ENCODE assay signal across 17 cellular contexts in the genomic region with DNA sequence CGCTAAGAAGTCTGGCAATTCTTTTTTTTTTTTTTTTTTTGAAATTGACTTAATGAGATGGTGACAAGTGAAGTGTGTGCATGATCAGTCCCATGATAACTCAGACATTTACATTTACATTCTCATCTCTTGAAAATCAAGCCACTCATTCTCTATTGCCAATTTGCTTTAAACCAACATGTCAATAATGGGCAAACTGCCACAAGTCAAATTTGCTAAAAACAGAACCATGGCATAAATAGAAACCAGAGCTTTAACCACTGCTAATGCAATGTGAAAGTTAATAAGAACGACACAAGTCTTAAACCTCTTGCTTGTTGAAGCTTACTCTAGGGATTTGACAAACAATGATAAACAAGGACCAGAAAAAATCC. TPM values are rescaled to one million over a fixed set of nuclear protein-coding genes. Genes with fewer than 3 reads are reported as not detected.
DNase-seq lines count a peak whose midpoint lies in the region; ATAC-seq, FAIRE-seq and TF ChIP-seq lines count a peak whose summit lies in the region.
"Had no signal": no experiment of that assay in that cellular context is flagged by ENCODE, and none has a peak within 500 bp of the region (broad histone marks: within the 10 kb centered on the region; RNA-seq: fewer than 3 reads in every experiment).

No MANE protein-coding gene starts in this region.

- H3K18ac ChIP-seq in neuronal stem cell (ENCODE audit: low read length) = no peak overlapping the region

- no peaks in the 10 kb centered on the region for H3K9me3 ChIP-seq in neuronal stem cell (replicated peaks in 1 of 2; ENCODE audit: control insufficient read depth in 2 of 2, insufficient read depth in 1 of 2, low read depth in 1 of 2, low read length in 2 of 2)
- H3K9me3 ChIP-seq in vagina = no peaks in the 10 kb centered on the region
- H3K9me3 ChIP-seq: mucosa of descending colon, prostate gland had no signal

- H2AK5ac ChIP-seq in neuronal stem cell (ENCODE audit: low read depth, low read length) = no peak overlapping the region

- no peak overlapping the region for H3K4me2 ChIP-seq in neuronal stem cell (ENCODE audit: insufficient read depth, low read length, poor library complexity, severe bottlenecking)

- peak; percentile 62 for ATAC-seq in GM19351 (IDR thresholded peaks at IDR 0.05; ENCODE audit: unreplicated experiment)
- peak; percentile 65 for ATAC-seq in HG02763 (IDR thresholded peaks at IDR 0.05; ENCODE audit: unreplicated experiment)
- peak; percentile 57 for ATAC-seq in HG03521 (IDR thresholded peaks at IDR 0.05; ENCODE audit: unreplicated experiment)
- ATAC-seq: esophagus mucosa, mucosa of descending colon had no signal

- WGBS in neuronal stem cell (ENCODE audit: extremely low coverage in 2 of 2, insufficient read length in 2 of 2, insufficient replicate concordance in 1 of 2), 2 donors = no CpG with 5 or more reads among the region's 2 CpGs

- no peak overlapping the region for H4K91ac ChIP-seq in neuronal stem cell (ENCODE audit: low read depth, low read length, poor library complexity)

- H3K27ac ChIP-seq in neuronal stem cell (replicated peaks; ENCODE audit: low read length) (no peak overlapping the region), vagina (no peak overlapping the region)
- H3K27ac ChIP-seq: prostate gland, RWPE1 had no signal

- no peak overlapping the region for H3K23ac ChIP-seq in neuronal stem cell (ENCODE audit: low read depth, low read length, poor library complexity)

- no peak overlapping the region for H3K14ac ChIP-seq in neuronal stem cell (ENCODE audit: low read length)

- H3K79me1 ChIP-seq in neuronal stem cell (ENCODE audit: low read depth, low read length) = no peaks in the 10 kb centered on the region

- FAIRE-seq in frontal cortex (lab: Jason Lieb, UNC) = no peak

- H3K36me3 ChIP-seq in neuronal stem cell (replicated peaks in 1 of 2; ENCODE audit: control insufficient read depth in 2 of 2, insufficient read depth in 2 of 2, low read length in 2 of 2) (no peaks in the 10 kb centered on the region), vagina (no peaks in the 10 kb centered on the region)
- H3K36me3 ChIP-seq: prostate gland had no signal

- peaks cover 0 to 5% (median 0%) of the 10 kb centered on the region in 3 experiments for H3K27me3 ChIP-seq in neuronal stem cell (ENCODE audit: control insufficient read depth in 3 of 3, insufficient read depth in 3 of 3, low read depth in 1 of 3, low read length in 3 of 3)
- H3K27me3 ChIP-seq in vagina = no peaks in the 10 kb centered on the region

- no peak overlapping the region for H3K9ac ChIP-seq in neuronal stem cell (ENCODE audit: low read depth, low read length, poor library complexity)

- H3K4me3 ChIP-seq in GM12865 (ENCODE audit: low read depth, low read length) (no peak overlapping the region), neuronal stem cell (ENCODE audit: low read length in 2 of 2) (no peak overlapping the region), vagina (no peak overlapping the region)
- H3K4me3 ChIP-seq: mucosa of descending colon, prostate gland had no signal

- H4K8ac ChIP-seq in neuronal stem cell (ENCODE audit: low read depth, low read length) = no peak overlapping the region

- TF ChIP-seq CTCF in GM12865 (IDR thresholded peaks at IDR 0.05; ENCODE audit: insufficient read depth, low read depth, low read length, missing control alignments) (no peak), vagina (IDR thresholded peaks at IDR 0.05) (no peak)

- TF ChIP-seq POLR2A in vagina (IDR thresholded peaks at IDR 0.05) = no peak

- no peak overlapping the region for H2BK120ac ChIP-seq in neuronal stem cell (ENCODE audit: low read depth, low read length)

- H2AFZ ChIP-seq in neuronal stem cell (ENCODE audit: low read length) = no peak overlapping the region

- no peak overlapping the region for H2BK12ac ChIP-seq in neuronal stem cell (ENCODE audit: low read length)

- intact Hi-C loops in vagina (cut with DNase I) = no loop called here

- H3K4ac ChIP-seq in neuronal stem cell (ENCODE audit: low read length) = no peak overlapping the region

- H2BK15ac ChIP-seq in neuronal stem cell (ENCODE audit: low read length) = no peak overlapping the region

- H2BK5ac ChIP-seq in neuronal stem cell (ENCODE audit: low read length) = no peak overlapping the region

- DNase-seq in GM12865 (ENCODE audit: low read depth) (peak; percentile 81), mesenteric fat pad (ENCODE audit: low spot score) (no peak), neuronal stem cell (ENCODE audit: low spot score) (no peak), vagina (ENCODE audit: extremely low spot score in 2 of 2) (no peak), frontal cortex (ENCODE audit: low spot score in 2 of 2) (no peak)
- DNase-seq: mucosa of descending colon; NCI-H2227 treated with DMSO at 0.1 percent for 48 hours; stimulated activated CD4-positive, alpha-beta T cell treated with anti-CD3 and anti-CD28 coated beads, Interleukin-1b, Interleukin-23, amount 100 ng/mL, for 48 hours; stimulated activated naive B cell treated with anti-CD40 and anti-IgM and Interleukin-4, amounts not matched to agents 10 μg/mL and 1 μg/mL and 100 μg/mL, for 72 hours; T1000 had no signal

- H3K4me1 ChIP-seq in neuronal stem cell (ENCODE audit: control insufficient read depth in 2 of 2, insufficient read depth in 1 of 2, low read depth in 1 of 2, low read length in 2 of 2) (no peaks in the 10 kb centered on the region), vagina (no peaks in the 10 kb centered on the region)
- H3K4me1 ChIP-seq: prostate gland had no signal

RNA-seq across cellular contexts. Expression of a gene that starts 12.0 kb away (rescaled TPM):
- total RNA-seq in mesenteric fat pad = 18.5 TPM
- polyA plus RNA-seq in neuronal stem cell (2013, experiment 1 of 2) = 0.10 TPM
- polyA plus RNA-seq in neuronal stem cell (2013, experiment 2 of 2) = 0.07 TPM
- 23.1 TPM for total RNA-seq in vagina
- total RNA-seq in frontal cortex = 1.6 TPM
- total RNA-seq: activated naive CD8-positive, alpha-beta T cell treated with anti-CD3 and anti-CD28 coated beads for 36 hours had no signal
